ENCODE assay signal across 15 cellular contexts in genomic region chr3:195385526-195385925, GRCh38. TPM values are rescaled to one million over a fixed set of nuclear protein-coding genes. Genes with fewer than 3 reads are reported as not detected.
DNase-seq lines count a peak whose midpoint lies in the region; ATAC-seq, FAIRE-seq and TF ChIP-seq lines count a peak whose summit lies in the region.
"Had no signal": no experiment of that assay in that cellular context is flagged by ENCODE, and none has a peak within 500 bp of the region (broad histone marks: within the 10 kb centered on the region; RNA-seq: fewer than 3 reads in every experiment).

No MANE protein-coding gene starts in this region.

- peaks cover 46% of the 10 kb centered on the region for H3K4me1 ChIP-seq in HUES64 (ENCODE audit: insufficient read depth, low read length)
- H3K4me1 ChIP-seq: BE2C had no signal

- ATAC-seq in central memory CD8-positive, alpha-beta T cell (replicated peaks; ENCODE audit: extremely low read depth, poor library complexity, severe bottlenecking), result no peak
- ATAC-seq in GM19351 (IDR thresholded peaks at IDR 0.05; ENCODE audit: unreplicated experiment) (no peak), HG03565 (IDR thresholded peaks at IDR 0.05; ENCODE audit: unreplicated experiment) (no peak)
- ATAC-seq: activated T-cell treated with anti-CD3 and anti-CD28 coated beads, Interleukin-2, amount 50 U/mL, for 72 hours; Panc1 had no signal

- CTCF ChIA-PET in BJ (lab: Yijun Ruan, JAX), result no interaction called here

- H3K36me3 Mint-ChIP-seq in central memory CD8-positive, alpha-beta T cell (ENCODE audit: insufficient read depth), result peaks cover 22% of the 10 kb centered on the region

- no peak for TF ChIP-seq POLR2A in GM12892 (IDR thresholded peaks at IDR 0.05; ENCODE audit: low read depth, low read length)

- TF ChIP-seq CTCF in BJ (IDR thresholded peaks at IDR 0.05; ENCODE audit: insufficient read depth, low read depth, low read length), result no peak

- H3K27ac ChIP-seq in HUES64 (ENCODE audit: low read depth, low read length), result peak overlapping the region; percentile 5; the same call in 1 of the 2 replicates
- H3K27ac ChIP-seq: ovary had no signal

- no peaks in the 10 kb centered on the region for H3K27me3 Mint-ChIP-seq in central memory CD8-positive, alpha-beta T cell

- no peaks in the 10 kb centered on the region for H3K9me3 Mint-ChIP-seq in central memory CD8-positive, alpha-beta T cell
- H3K9me3 Mint-ChIP-seq: activated T-cell treated with anti-CD3 and anti-CD28 coated beads, Interleukin-2, amount 50 U/mL, for 72 hours had no signal

- 56% methylated on average over 2 of the region's 2 CpGs for WGBS in HUES64

- H3K9me3 ChIP-seq in HUES64 (ENCODE audit: insufficient read depth, low read depth, low read length), result no peaks in the 10 kb centered on the region
- H3K9me3 ChIP-seq: BE2C, ovary had no signal

- H3K4me3 ChIP-seq in BJ (ENCODE audit: low read depth, low read length) (no peak overlapping the region), HUES64 (ENCODE audit: low read length) (no peak overlapping the region)
- H3K4me3 ChIP-seq: ovary had no signal

- H3K27me3 ChIP-seq in BJ (ENCODE audit: control insufficient read depth, insufficient read depth, low read length) (no peaks in the 10 kb centered on the region), HUES64 (ENCODE audit: insufficient read depth, low read length) (no peaks in the 10 kb centered on the region)
- H3K27me3 ChIP-seq: BE2C, ovary had no signal

- no peaks in the 10 kb centered on the region for H3K36me3 ChIP-seq in BJ (ENCODE audit: control insufficient read depth, insufficient read depth, low read length)
- H3K36me3 ChIP-seq in HUES64 (ENCODE audit: insufficient read depth, low read length), result no peaks in the 10 kb centered on the region
- H3K36me3 ChIP-seq: BE2C, ovary had no signal

- POLR2A ChIA-PET in BJ (lab: Charles Lee), result no interaction called here

- H3K4me3 Mint-ChIP-seq in central memory CD8-positive, alpha-beta T cell, result no peak overlapping the region
- H3K4me3 Mint-ChIP-seq: activated T-cell treated with anti-CD3 and anti-CD28 coated beads, Interleukin-2, amount 50 U/mL, for 72 hours had no signal

- peak overlapping the region; percentile 20 for H3K27ac Mint-ChIP-seq in central memory CD8-positive, alpha-beta T cell (ENCODE audit: low read depth)
- H3K27ac Mint-ChIP-seq: activated T-cell treated with anti-CD3 and anti-CD28 coated beads, Interleukin-2, amount 50 U/mL, for 72 hours had no signal

- H3K9ac ChIP-seq in HUES64 (ENCODE audit: low read depth, low read length), result no peak overlapping the region

- peak; percentile 5 for DNase-seq in BJ (ENCODE audit: low read depth)
- DNase-seq in central memory CD8-positive, alpha-beta T cell (ENCODE audit: low spot score in 2 of 2), result no peak
- DNase-seq in left kidney (ENCODE audit: low read depth, low spot score), result peak; percentile 24
- DNase-seq in effector CD8-positive, alpha-beta T cell (lab: John Stamatoyannopoulos, UW), result no peak
- no peak for DNase-seq in GM12892 (ENCODE audit: insufficient read length)
- DNase-seq: activated T-cell treated with anti-CD3 and anti-CD28 coated beads, Interleukin-2, amount 50 U/mL, for 72 hours; BE2C; hippocampal formation; NCI-H1930; ovary had no signal

- H3K4me1 Mint-ChIP-seq in central memory CD8-positive, alpha-beta T cell, result peaks cover 53% of the 10 kb centered on the region

- FAIRE-seq in GM12892 (lab: Jason Lieb, UNC), result no peak
- FAIRE-seq: TTC549 had no signal

RNA-seq across cellular contexts. Expression of gene ACAP2, which starts 57.3 kb away (rescaled TPM):
- polyA plus RNA-seq in BJ (2011; rRNA removed), result 12.5 and 28.7 TPM in 2 replicates
- polyA minus RNA-seq in BJ (2011; rRNA and poly(A)+ RNA removed), result 30.6 and 34.1 TPM in 2 replicates
- polyA plus RNA-seq in HUES64 (2013, experiment 1 of 2), result 16.4 TPM
- polyA plus RNA-seq in HUES64 (2013, experiment 2 of 2), result 20.5 TPM
- 29.8 TPM for polyA plus RNA-seq in GM12892 (2012; ENCODE audit: missing spikeins)

Comparison
In these comparisons a context has a peak if more than half of its experiments do, and no peak if none do; other contexts are left out.
1. DNase-seq: peak in BJ (single experiment) and left kidney (single experiment); none in central memory CD8-positive, alpha-beta T cell (0 of 2), effector CD8-positive, alpha-beta T cell (single experiment) and GM12892 (single experiment).